In the genomic region with DNA sequence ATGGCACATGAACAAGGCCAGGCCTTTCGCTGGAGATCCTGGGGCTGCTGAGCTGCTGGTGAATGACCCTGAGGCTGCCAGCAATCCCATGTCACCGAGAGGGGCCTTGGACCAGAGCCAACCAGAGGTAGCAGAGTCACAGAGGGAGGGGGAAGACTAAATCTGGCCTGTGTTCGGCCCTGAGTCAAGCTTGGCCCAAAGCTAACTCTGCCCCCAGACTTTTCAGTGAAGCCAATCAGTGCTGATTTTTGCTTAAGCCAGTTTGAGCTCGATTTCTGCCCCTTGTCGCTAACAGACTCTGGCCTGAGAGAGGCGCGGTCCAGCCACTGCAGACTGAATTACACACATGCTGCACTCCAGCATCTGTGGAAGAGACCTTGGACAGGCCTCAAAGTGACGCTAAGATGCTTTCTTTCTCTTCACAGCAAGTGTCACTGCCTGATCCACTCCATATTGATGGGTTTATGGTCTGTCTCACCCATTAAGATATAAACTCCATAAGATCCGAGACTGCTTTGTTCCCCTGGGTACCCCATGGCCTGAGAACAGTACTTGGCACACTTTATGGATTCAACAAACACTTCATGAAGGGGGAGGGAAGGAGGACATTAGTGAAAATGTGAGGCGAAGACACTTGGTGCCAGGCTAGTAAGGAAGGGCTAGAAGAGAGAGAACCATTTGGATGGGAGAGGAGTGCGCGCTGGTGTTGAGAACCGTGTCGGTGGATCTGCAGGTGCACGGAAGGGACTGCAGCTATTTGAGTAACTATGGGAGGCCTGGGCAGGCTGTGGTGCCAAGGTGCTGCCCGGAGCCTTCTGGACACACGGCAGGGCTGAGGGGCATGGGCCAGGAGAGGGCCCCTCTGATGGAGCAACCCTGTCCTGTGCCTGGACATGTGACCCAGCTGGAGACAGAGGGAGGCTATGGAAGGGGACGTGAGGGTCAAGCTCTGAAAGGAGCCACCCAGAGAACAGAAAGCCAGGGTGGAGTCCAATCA, we compare ENCODE assay signal across 1 cellular context.
TF ChIP-seq lines count a peak whose summit lies in the region.

No MANE protein-coding gene starts in this region.

TF ChIP-seq in HepG2, 621 proteins besides CTCF, POLR2A, EP300 and RAD21 (continued from another document and continues in another):
- TF ChIP-seq, protein P1, sequence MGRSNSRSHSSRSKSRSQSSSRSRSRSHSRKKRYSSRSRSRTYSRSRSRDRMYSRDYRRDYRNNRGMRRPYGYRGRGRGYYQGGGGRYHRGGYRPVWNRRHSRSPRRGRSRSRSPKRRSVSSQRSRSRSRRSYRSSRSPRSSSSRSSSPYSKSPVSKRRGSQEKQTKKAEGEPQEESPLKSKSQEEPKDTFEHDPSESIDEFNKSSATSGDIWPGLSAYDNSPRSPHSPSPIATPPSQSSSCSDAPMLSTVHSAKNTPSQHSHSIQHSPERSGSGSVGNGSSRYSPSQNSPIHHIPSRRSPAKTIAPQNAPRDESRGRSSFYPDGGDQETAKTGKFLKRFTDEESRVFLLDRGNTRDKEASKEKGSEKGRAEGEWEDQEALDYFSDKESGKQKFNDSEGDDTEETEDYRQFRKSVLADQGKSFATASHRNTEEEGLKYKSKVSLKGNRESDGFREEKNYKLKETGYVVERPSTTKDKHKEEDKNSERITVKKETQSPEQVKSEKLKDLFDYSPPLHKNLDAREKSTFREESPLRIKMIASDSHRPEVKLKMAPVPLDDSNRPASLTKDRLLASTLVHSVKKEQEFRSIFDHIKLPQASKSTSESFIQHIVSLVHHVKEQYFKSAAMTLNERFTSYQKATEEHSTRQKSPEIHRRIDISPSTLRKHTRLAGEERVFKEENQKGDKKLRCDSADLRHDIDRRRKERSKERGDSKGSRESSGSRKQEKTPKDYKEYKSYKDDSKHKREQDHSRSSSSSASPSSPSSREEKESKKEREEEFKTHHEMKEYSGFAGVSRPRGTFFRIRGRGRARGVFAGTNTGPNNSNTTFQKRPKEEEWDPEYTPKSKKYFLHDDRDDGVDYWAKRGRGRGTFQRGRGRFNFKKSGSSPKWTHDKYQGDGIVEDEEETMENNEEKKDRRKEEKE (IDR thresholded peaks at IDR 0.05), result no peak
- peak; percentile 26; the same call in 1 of the 2 replicates for TF ChIP-seq SAP130 (CRISPR knock-in tag; IDR thresholded peaks at IDR 0.05; ENCODE audit: low read depth)
- TF ChIP-seq, protein P2, sequence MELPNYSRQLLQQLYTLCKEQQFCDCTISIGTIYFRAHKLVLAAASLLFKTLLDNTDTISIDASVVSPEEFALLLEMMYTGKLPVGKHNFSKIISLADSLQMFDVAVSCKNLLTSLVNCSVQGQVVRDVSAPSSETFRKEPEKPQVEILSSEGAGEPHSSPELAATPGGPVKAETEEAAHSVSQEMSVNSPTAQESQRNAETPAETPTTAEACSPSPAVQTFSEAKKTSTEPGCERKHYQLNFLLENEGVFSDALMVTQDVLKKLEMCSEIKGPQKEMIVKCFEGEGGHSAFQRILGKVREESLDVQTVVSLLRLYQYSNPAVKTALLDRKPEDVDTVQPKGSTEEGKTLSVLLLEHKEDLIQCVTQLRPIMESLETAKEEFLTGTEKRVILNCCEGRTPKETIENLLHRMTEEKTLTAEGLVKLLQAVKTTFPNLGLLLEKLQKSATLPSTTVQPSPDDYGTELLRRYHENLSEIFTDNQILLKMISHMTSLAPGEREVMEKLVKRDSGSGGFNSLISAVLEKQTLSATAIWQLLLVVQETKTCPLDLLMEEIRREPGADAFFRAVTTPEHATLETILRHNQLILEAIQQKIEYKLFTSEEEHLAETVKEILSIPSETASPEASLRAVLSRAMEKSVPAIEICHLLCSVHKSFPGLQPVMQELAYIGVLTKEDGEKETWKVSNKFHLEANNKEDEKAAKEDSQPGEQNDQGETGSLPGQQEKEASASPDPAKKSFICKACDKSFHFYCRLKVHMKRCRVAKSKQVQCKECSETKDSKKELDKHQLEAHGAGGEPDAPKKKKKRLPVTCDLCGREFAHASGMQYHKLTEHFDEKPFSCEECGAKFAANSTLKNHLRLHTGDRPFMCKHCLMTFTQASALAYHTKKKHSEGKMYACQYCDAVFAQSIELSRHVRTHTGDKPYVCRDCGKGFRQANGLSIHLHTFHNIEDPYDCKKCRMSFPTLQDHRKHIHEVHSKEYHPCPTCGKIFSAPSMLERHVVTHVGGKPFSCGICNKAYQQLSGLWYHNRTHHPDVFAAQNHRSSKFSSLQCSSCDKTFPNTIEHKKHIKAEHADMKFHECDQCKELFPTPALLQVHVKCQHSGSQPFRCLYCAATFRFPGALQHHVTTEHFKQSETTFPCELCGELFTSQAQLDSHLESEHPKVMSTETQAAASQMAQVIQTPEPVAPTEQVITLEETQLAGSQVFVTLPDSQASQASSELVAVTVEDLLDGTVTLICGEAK (IDR thresholded peaks at IDR 0.05), result no peak
- TF ChIP-seq, protein P2 (CRISPR knock-in tag; IDR thresholded peaks at IDR 0.05), result no peak; the same call in 1 of the 2 replicates
- TF ChIP-seq ZNF367 (CRISPR knock-in tag; IDR thresholded peaks at IDR 0.05; ENCODE audit: borderline replicate concordance), result no peak
- TF ChIP-seq, protein P3, sequence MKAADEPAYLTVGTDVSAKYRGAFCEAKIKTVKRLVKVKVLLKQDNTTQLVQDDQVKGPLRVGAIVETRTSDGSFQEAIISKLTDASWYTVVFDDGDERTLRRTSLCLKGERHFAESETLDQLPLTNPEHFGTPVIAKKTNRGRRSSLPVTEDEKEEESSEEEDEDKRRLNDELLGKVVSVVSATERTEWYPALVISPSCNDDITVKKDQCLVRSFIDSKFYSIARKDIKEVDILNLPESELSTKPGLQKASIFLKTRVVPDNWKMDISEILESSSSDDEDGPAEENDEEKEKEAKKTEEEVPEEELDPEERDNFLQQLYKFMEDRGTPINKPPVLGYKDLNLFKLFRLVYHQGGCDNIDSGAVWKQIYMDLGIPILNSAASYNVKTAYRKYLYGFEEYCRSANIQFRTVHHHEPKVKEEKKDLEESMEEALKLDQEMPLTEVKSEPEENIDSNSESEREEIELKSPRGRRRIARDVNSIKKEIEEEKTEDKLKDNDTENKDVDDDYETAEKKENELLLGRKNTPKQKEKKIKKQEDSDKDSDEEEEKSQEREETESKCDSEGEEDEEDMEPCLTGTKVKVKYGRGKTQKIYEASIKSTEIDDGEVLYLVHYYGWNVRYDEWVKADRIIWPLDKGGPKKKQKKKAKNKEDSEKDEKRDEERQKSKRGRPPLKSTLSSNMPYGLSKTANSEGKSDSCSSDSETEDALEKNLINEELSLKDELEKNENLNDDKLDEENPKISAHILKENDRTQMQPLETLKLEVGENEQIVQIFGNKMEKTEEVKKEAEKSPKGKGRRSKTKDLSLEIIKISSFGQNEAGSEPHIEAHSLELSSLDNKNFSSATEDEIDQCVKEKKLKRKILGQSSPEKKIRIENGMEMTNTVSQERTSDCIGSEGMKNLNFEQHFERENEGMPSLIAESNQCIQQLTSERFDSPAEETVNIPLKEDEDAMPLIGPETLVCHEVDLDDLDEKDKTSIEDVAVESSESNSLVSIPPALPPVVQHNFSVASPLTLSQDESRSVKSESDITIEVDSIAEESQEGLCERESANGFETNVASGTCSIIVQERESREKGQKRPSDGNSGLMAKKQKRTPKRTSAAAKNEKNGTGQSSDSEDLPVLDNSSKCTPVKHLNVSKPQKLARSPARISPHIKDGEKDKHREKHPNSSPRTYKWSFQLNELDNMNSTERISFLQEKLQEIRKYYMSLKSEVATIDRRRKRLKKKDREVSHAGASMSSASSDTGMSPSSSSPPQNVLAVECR (CRISPR knock-in tag; IDR thresholded peaks at IDR 0.05; ENCODE audit: borderline replicate concordance), result peak; percentile 44; the same call in 1 of the 2 replicates
- TF ChIP-seq MAF1 (CRISPR knock-in tag; IDR thresholded peaks at IDR 0.05; ENCODE audit: borderline replicate concordance), result no peak
- TF ChIP-seq, protein P4, sequence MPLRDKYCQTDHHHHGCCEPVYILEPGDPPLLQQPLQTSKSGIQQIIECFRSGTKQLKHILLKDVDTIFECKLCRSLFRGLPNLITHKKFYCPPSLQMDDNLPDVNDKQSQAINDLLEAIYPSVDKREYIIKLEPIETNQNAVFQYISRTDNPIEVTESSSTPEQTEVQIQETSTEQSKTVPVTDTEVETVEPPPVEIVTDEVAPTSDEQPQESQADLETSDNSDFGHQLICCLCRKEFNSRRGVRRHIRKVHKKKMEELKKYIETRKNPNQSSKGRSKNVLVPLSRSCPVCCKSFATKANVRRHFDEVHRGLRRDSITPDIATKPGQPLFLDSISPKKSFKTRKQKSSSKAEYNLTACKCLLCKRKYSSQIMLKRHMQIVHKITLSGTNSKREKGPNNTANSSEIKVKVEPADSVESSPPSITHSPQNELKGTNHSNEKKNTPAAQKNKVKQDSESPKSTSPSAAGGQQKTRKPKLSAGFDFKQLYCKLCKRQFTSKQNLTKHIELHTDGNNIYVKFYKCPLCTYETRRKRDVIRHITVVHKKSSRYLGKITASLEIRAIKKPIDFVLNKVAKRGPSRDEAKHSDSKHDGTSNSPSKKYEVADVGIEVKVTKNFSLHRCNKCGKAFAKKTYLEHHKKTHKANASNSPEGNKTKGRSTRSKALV (CRISPR knock-in tag; IDR thresholded peaks at IDR 0.05), result no peak
- TF ChIP-seq, protein P5, sequence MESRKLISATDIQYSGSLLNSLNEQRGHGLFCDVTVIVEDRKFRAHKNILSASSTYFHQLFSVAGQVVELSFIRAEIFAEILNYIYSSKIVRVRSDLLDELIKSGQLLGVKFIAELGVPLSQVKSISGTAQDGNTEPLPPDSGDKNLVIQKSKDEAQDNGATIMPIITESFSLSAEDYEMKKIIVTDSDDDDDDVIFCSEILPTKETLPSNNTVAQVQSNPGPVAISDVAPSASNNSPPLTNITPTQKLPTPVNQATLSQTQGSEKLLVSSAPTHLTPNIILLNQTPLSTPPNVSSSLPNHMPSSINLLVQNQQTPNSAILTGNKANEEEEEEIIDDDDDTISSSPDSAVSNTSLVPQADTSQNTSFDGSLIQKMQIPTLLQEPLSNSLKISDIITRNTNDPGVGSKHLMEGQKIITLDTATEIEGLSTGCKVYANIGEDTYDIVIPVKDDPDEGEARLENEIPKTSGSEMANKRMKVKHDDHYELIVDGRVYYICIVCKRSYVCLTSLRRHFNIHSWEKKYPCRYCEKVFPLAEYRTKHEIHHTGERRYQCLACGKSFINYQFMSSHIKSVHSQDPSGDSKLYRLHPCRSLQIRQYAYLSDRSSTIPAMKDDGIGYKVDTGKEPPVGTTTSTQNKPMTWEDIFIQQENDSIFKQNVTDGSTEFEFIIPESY (CRISPR knock-in tag; IDR thresholded peaks at IDR 0.05), result peak; percentile 84
- no peak for TF ChIP-seq KDM5B (CRISPR knock-in tag; IDR thresholded peaks at IDR 0.05; ENCODE audit: borderline replicate concordance)
- TF ChIP-seq, protein P6, sequence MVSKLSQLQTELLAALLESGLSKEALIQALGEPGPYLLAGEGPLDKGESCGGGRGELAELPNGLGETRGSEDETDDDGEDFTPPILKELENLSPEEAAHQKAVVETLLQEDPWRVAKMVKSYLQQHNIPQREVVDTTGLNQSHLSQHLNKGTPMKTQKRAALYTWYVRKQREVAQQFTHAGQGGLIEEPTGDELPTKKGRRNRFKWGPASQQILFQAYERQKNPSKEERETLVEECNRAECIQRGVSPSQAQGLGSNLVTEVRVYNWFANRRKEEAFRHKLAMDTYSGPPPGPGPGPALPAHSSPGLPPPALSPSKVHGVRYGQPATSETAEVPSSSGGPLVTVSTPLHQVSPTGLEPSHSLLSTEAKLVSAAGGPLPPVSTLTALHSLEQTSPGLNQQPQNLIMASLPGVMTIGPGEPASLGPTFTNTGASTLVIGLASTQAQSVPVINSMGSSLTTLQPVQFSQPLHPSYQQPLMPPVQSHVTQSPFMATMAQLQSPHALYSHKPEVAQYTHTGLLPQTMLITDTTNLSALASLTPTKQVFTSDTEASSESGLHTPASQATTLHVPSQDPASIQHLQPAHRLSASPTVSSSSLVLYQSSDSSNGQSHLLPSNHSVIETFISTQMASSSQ (IDR thresholded peaks at IDR 0.05; ENCODE audit: low read depth), result no peak
- TF ChIP-seq, protein P6 (CRISPR knock-in tag; IDR thresholded peaks at IDR 0.05; ENCODE audit: borderline replicate concordance), result 0 out of 2 replicates have a peak, but pooled peaks have one; percentile 19
- TF ChIP-seq SOX6 (IDR thresholded peaks at IDR 0.05), result no peak
- peak; percentile 27; the same call in 1 of the 2 replicates for TF ChIP-seq SOX6 (CRISPR knock-in tag; IDR thresholded peaks at IDR 0.05)
- no peak for TF ChIP-seq HMG20A (CRISPR knock-in tag; IDR thresholded peaks at IDR 0.05; ENCODE audit: borderline replicate concordance)
- TF ChIP-seq MTA3 (CRISPR knock-in tag; IDR thresholded peaks at IDR 0.05), result no peak
- no peak for TF ChIP-seq ZNF329 (CRISPR knock-in tag; IDR thresholded peaks at IDR 0.05; ENCODE audit: low read depth)
- no peak for TF ChIP-seq TCF12 (IDR thresholded peaks at IDR 0.05)
- TF ChIP-seq TCF12 (CRISPR knock-in tag; IDR thresholded peaks at IDR 0.05), result no peak
